2 cellular contexts compared by ENCODE assay signal in genomic region chr2:26782876-26783704, GRCh38.
TF ChIP-seq lines count a peak whose summit lies in the region.

No MANE protein-coding gene starts in this region.

TF ChIP-seq in A549, 52 proteins besides CTCF, POLR2A, EP300 and RAD21 (continued from another document):
- no peak for TF ChIP-seq REST (IDR thresholded peaks at IDR 0.05)
- TF ChIP-seq ZC3H11A (IDR thresholded peaks at IDR 0.05) = no peak
- TF ChIP-seq CBX2 (IDR thresholded peaks at IDR 0.05; ENCODE audit: borderline replicate concordance, low read depth) = no peak
- no peak for TF ChIP-seq MYC (IDR thresholded peaks at IDR 0.05; ENCODE audit: borderline replicate concordance, low read length)
- peak; percentile 47; the same call in 1 of the 2 replicates for TF ChIP-seq HOXA7 (CRISPR knock-in tag; IDR thresholded peaks at IDR 0.05)
- TF ChIP-seq CEBPB (IDR thresholded peaks at IDR 0.05) = peak in 1 of 2 experiments; percentile 41; a peak in 1 of 4 replicates
- no peak for TF ChIP-seq MAX (IDR thresholded peaks at IDR 0.05)
- no peak for TF ChIP-seq HDAC2 (IDR thresholded peaks at IDR 0.05)

TF ChIP-seq in HEK293, 187 proteins besides CTCF, POLR2A, EP300 and RAD21 (continued from another document):
- TF ChIP-seq PRDM10 (tag by site-specific recombination; IDR thresholded peaks at IDR 0.05) = peak; percentile 59
